1 cellular context compared by ENCODE assay signal in the genomic region with DNA sequence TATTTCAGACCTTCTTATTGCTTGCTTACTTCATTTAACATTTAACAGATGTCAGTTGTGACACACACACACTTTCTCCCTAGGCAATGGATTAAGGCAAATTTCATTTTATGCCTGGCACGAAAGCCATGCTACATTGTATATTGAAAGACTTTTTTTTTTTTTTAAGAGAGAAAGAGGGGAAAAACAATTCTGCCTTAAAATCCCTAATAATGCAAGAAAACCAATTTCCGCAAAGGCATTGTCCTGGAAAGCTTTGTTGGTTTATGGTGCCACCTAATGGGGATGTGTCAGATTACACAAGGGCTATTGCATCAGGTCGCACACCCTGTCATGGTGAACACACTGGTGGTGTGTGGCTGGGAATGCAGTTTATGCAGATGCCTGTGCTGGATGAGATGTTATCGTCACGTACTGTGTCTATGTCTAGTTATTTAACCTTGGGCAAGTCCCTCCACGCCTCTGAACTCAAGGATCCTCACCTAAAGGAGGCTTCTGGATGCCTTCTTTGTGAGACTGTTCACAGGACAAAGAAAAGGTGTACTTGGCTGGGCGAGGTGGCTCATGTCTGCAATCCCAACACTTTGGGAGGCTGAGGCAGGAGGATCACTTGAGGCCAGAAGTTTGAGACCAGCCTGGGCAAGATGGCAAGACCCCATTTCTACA.
A peak's percentile ranks its signal among the peaks of the same experiment; 100 is the strongest.
TF ChIP-seq lines count a peak whose summit lies in the region.

No MANE protein-coding gene starts in this region.

TF ChIP-seq in K562, 482 proteins besides CTCF, POLR2A, EP300 and RAD21 (continued from another document and continues in another):
- TF ChIP-seq, protein P1, sequence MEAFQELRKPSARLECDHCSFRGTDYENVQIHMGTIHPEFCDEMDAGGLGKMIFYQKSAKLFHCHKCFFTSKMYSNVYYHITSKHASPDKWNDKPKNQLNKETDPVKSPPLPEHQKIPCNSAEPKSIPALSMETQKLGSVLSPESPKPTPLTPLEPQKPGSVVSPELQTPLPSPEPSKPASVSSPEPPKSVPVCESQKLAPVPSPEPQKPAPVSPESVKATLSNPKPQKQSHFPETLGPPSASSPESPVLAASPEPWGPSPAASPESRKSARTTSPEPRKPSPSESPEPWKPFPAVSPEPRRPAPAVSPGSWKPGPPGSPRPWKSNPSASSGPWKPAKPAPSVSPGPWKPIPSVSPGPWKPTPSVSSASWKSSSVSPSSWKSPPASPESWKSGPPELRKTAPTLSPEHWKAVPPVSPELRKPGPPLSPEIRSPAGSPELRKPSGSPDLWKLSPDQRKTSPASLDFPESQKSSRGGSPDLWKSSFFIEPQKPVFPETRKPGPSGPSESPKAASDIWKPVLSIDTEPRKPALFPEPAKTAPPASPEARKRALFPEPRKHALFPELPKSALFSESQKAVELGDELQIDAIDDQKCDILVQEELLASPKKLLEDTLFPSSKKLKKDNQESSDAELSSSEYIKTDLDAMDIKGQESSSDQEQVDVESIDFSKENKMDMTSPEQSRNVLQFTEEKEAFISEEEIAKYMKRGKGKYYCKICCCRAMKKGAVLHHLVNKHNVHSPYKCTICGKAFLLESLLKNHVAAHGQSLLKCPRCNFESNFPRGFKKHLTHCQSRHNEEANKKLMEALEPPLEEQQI (IDR thresholded peaks at IDR 0.05) = peak; percentile 66
- TF ChIP-seq NBN (IDR thresholded peaks at IDR 0.05; ENCODE audit: low read depth) = peak; percentile 12; the same call in 1 of the 2 replicates
- TF ChIP-seq RFX7 (CRISPR knock-in tag; IDR thresholded peaks at IDR 0.05) = no peak
- no peak for TF ChIP-seq ZEB2 (IDR thresholded peaks at IDR 0.05)
- no peak for TF ChIP-seq ZNF354B (CRISPR knock-in tag; IDR thresholded peaks at IDR 0.05)
- no peak for TF ChIP-seq HMG20A (CRISPR knock-in tag; conservative IDR thresholded peaks at IDR 0.05)
- no peak for TF ChIP-seq ZNF124 (CRISPR knock-in tag; IDR thresholded peaks at IDR 0.05)
- no peak for TF ChIP-seq KDM4B (IDR thresholded peaks at IDR 0.05; ENCODE audit: borderline replicate concordance in 2 of 2, low read depth in 1 of 2)
- no peak for TF ChIP-seq MTA3 (IDR thresholded peaks at IDR 0.05; ENCODE audit: borderline replicate concordance)
- TF ChIP-seq ZZZ3 (IDR thresholded peaks at IDR 0.05) = no peak
- no peak for TF ChIP-seq POLR2AphosphoS5 (IDR thresholded peaks at IDR 0.05; ENCODE audit: control insufficient read depth, insufficient read depth, low read depth, low read length)
- no peak for TF ChIP-seq ZBED1 (IDR thresholded peaks at IDR 0.05)
- TF ChIP-seq, protein P2, sequence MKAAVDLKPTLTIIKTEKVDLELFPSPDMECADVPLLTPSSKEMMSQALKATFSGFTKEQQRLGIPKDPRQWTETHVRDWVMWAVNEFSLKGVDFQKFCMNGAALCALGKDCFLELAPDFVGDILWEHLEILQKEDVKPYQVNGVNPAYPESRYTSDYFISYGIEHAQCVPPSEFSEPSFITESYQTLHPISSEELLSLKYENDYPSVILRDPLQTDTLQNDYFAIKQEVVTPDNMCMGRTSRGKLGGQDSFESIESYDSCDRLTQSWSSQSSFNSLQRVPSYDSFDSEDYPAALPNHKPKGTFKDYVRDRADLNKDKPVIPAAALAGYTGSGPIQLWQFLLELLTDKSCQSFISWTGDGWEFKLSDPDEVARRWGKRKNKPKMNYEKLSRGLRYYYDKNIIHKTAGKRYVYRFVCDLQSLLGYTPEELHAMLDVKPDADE (conservative IDR thresholded peaks at IDR 0.05; ENCODE audit: control insufficient read depth, low read depth, low read length) = no peak
- no peak for TF ChIP-seq SIX5 (IDR thresholded peaks at IDR 0.05; ENCODE audit: borderline replicate concordance in 1 of 2, insufficient read depth in 1 of 2, low read depth in 1 of 2, low read length in 2 of 2)
- no peak for TF ChIP-seq ZNF584 (CRISPR knock-in tag; IDR thresholded peaks at IDR 0.05; ENCODE audit: low read depth)
- TF ChIP-seq CBFA2T3 (IDR thresholded peaks at IDR 0.05) = no peak
- TF ChIP-seq PTRF (tag; IDR thresholded peaks at IDR 0.05) = no peak
- TF ChIP-seq SAFB (IDR thresholded peaks at IDR 0.05; ENCODE audit: borderline replicate concordance, low read depth, low read length) = no peak
- no peak for TF ChIP-seq YBX1 (IDR thresholded peaks at IDR 0.05)
- no peak for TF ChIP-seq ZNF644 (tag; IDR thresholded peaks at IDR 0.05; ENCODE audit: low read depth)
- TF ChIP-seq TFAM (CRISPR knock-in tag; conservative IDR thresholded peaks at IDR 0.05) = no peak
- TF ChIP-seq RUNX1 (IDR thresholded peaks at IDR 0.05; ENCODE audit: low read depth) = no peak
- TF ChIP-seq, protein P3, sequence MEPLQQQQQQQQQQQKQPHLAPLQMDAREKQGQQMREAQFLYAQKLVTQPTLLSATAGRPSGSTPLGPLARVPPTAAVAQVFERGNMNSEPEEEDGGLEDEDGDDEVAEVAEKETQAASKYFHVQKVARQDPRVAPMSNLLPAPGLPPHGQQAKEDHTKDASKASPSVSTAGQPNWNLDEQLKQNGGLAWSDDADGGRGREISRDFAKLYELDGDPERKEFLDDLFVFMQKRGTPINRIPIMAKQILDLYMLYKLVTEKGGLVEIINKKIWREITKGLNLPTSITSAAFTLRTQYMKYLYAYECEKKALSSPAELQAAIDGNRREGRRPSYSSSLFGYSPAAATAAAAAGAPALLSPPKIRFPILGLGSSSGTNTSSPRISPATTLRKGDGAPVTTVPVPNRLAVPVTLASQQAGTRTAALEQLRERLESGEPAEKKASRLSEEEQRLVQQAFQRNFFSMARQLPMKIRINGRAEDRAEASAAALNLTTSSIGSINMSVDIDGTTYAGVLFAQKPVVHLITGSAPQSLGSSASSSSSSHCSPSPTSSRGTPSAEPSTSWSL (CRISPR knock-in tag; IDR thresholded peaks at IDR 0.05; ENCODE audit: borderline replicate concordance) = no peak
- TF ChIP-seq MTA1 (IDR thresholded peaks at IDR 0.05; ENCODE audit: borderline replicate concordance) = no peak
- TF ChIP-seq, protein P4, sequence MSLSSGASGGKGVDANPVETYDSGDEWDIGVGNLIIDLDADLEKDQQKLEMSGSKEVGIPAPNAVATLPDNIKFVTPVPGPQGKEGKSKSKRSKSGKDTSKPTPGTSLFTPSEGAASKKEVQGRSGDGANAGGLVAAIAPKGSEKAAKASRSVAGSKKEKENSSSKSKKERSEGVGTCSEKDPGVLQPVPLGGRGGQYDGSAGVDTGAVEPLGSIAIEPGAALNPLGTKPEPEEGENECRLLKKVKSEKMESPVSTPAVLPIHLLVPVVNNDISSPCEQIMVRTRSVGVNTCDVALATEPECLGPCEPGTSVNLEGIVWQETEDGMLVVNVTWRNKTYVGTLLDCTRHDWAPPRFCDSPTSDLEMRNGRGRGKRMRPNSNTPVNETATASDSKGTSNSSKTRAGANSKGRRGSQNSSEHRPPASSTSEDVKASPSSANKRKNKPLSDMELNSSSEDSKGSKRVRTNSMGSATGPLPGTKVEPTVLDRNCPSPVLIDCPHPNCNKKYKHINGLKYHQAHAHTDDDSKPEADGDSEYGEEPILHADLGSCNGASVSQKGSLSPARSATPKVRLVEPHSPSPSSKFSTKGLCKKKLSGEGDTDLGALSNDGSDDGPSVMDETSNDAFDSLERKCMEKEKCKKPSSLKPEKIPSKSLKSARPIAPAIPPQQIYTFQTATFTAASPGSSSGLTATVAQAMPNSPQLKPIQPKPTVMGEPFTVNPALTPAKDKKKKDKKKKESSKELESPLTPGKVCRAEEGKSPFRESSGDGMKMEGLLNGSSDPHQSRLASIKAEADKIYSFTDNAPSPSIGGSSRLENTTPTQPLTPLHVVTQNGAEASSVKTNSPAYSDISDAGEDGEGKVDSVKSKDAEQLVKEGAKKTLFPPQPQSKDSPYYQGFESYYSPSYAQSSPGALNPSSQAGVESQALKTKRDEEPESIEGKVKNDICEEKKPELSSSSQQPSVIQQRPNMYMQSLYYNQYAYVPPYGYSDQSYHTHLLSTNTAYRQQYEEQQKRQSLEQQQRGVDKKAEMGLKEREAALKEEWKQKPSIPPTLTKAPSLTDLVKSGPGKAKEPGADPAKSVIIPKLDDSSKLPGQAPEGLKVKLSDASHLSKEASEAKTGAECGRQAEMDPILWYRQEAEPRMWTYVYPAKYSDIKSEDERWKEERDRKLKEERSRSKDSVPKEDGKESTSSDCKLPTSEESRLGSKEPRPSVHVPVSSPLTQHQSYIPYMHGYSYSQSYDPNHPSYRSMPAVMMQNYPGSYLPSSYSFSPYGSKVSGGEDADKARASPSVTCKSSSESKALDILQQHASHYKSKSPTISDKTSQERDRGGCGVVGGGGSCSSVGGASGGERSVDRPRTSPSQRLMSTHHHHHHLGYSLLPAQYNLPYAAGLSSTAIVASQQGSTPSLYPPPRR (CRISPR knock-in tag; IDR thresholded peaks at IDR 0.05; ENCODE audit: borderline replicate concordance) = no peak
- TF ChIP-seq, protein P5, sequence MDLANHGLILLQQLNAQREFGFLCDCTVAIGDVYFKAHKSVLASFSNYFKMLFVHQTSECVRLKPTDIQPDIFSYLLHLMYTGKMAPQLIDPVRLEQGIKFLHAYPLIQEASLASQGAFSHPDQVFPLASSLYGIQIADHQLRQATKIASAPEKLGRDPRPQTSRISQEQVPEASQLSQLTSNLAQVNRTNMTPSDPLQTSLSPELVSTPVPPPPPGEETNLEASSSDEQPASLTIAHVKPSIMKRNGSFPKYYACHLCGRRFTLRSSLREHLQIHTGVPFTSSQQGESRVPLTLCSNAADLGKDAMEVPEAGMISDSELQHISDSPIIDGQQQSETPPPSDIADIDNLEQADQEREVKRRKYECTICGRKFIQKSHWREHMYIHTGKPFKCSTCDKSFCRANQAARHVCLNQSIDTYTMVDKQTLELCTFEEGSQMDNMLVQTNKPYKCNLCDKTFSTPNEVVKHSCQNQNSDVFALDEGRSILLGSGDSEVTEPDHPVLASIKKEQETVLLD (IDR thresholded peaks at IDR 0.05) = no peak
- no peak for TF ChIP-seq ZC3H8 (IDR thresholded peaks at IDR 0.05)
- no peak for TF ChIP-seq SREBF2 (CRISPR knock-in tag; IDR thresholded peaks at IDR 0.05)
- TF ChIP-seq ZKSCAN1 (IDR thresholded peaks at IDR 0.05; ENCODE audit: low read depth, low read length) = no peak
- TF ChIP-seq ZNF134 (CRISPR knock-in tag; conservative IDR thresholded peaks at IDR 0.05) = no peak
- TF ChIP-seq FOXJ2 (tag; IDR thresholded peaks at IDR 0.05) = no peak
- peak; percentile 69 for TF ChIP-seq SOX6 (IDR thresholded peaks at IDR 0.05)
- TF ChIP-seq GATAD2A (IDR thresholded peaks at IDR 0.05) = no peak
- TF ChIP-seq ATF1 (CRISPR knock-in tag; IDR thresholded peaks at IDR 0.05) = no peak
- peak; percentile 63 for TF ChIP-seq ATF1 (tag; IDR thresholded peaks at IDR 0.05)
- TF ChIP-seq ESRRB (CRISPR knock-in tag; IDR thresholded peaks at IDR 0.05; ENCODE audit: borderline replicate concordance) = no peak
- TF ChIP-seq HDAC6 (IDR thresholded peaks at IDR 0.05; ENCODE audit: low read depth, low read length) = no peak
- peak; percentile 98 for TF ChIP-seq CEBPB (tag; IDR thresholded peaks at IDR 0.05)
- TF ChIP-seq ZFP30 (CRISPR knock-in tag; IDR thresholded peaks at IDR 0.05; ENCODE audit: borderline replicate concordance) = no peak
- no peak for TF ChIP-seq SPI1 (IDR thresholded peaks at IDR 0.05; ENCODE audit: borderline replicate concordance, low read depth, low read length)
- TF ChIP-seq POLR3G (IDR thresholded peaks at IDR 0.05; ENCODE audit: extremely low read depth, insufficient read length, insufficient replicate concordance) = no peak
- no peak for TF ChIP-seq SETDB1 (IDR thresholded peaks at IDR 0.05; ENCODE audit: low read length)
- no peak; a peak in 1 of 4 replicates for TF ChIP-seq FOXK2 (conservative IDR thresholded peaks at IDR 0.05 in 1 of 2, IDR thresholded peaks at IDR 0.05 in 1 of 2; ENCODE audit: low read depth in 2 of 2)
- TF ChIP-seq, protein P6, sequence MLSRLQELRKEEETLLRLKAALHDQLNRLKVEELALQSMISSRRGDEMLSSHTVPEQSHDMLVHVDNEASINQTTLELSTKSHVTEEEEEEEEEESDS (CRISPR knock-in tag; IDR thresholded peaks at IDR 0.05) = no peak
- no peak for TF ChIP-seq MXI1 (IDR thresholded peaks at IDR 0.05; ENCODE audit: low read depth, low read length)
- no peak for TF ChIP-seq XRCC4 (IDR thresholded peaks at IDR 0.05; ENCODE audit: extremely low read depth, insufficient read depth, insufficient read length)
- TF ChIP-seq BRD4 (IDR thresholded peaks at IDR 0.05) = no peak
- TF ChIP-seq ARHGAP35 (IDR thresholded peaks at IDR 0.05; ENCODE audit: partially characterized antibody) = no peak
- TF ChIP-seq FUS (optimal IDR thresholded peaks at IDR 0.05; ENCODE audit: low read depth, low read length) = no peak
- TF ChIP-seq CBFB (CRISPR knock-in tag; IDR thresholded peaks at IDR 0.05) = no peak
- TF ChIP-seq PHTF2 (CRISPR knock-in tag; IDR thresholded peaks at IDR 0.05) = no peak
- TF ChIP-seq POLR2G (IDR thresholded peaks at IDR 0.05; ENCODE audit: low read depth, low read length) = no peak
- no peak for TF ChIP-seq TCF7L2 (IDR thresholded peaks at IDR 0.05; ENCODE audit: low read depth, low read length)
- TF ChIP-seq SMC3 (conservative IDR thresholded peaks at IDR 0.05; ENCODE audit: insufficient read depth, low read depth, low read length) = peak; percentile 91
- TF ChIP-seq SMARCE1 (IDR thresholded peaks at IDR 0.05) = no peak
- no peak for TF ChIP-seq U2AF1 (optimal IDR thresholded peaks at IDR 0.05; ENCODE audit: low read depth, low read length)
- TF ChIP-seq SMAD3 (CRISPR knock-in tag; conservative IDR thresholded peaks at IDR 0.05) = no peak
- TF ChIP-seq SP2 (IDR thresholded peaks at IDR 0.05; ENCODE audit: extremely low read depth, low read depth, low read length, poor library complexity, severe bottlenecking) = no peak
- no peak for TF ChIP-seq HOXB6 (CRISPR knock-in tag; IDR thresholded peaks at IDR 0.05; ENCODE audit: borderline replicate concordance)
- no peak for TF ChIP-seq ETV6 (IDR thresholded peaks at IDR 0.05; ENCODE audit: borderline replicate concordance in 1 of 2, low read depth in 2 of 2, low read length in 1 of 2)
- TF ChIP-seq ETV6 (CRISPR knock-in tag; IDR thresholded peaks at IDR 0.05; ENCODE audit: borderline replicate concordance) = no peak
- TF ChIP-seq ZNF232 (CRISPR knock-in tag; IDR thresholded peaks at IDR 0.05) = no peak
- peak in 1 of 2 experiments; percentile 61; a peak in 2 of 4 replicates for TF ChIP-seq TRIM24 (IDR thresholded peaks at IDR 0.05)
- TF ChIP-seq BRCA1 (IDR thresholded peaks at IDR 0.05) = no peak
- no peak for TF ChIP-seq BRCA1 (CRISPR knock-in tag; IDR thresholded peaks at IDR 0.05)
- no peak for TF ChIP-seq ZNF140 (CRISPR knock-in tag; IDR thresholded peaks at IDR 0.05)
- peak; percentile 89 for TF ChIP-seq ZSCAN32 (CRISPR knock-in tag; IDR thresholded peaks at IDR 0.05)
- no peak for TF ChIP-seq MCM5 (IDR thresholded peaks at IDR 0.05; ENCODE audit: low read depth)
- TF ChIP-seq ZNF785 (CRISPR knock-in tag; IDR thresholded peaks at IDR 0.05) = no peak
- no peak for TF ChIP-seq XRCC5 (IDR thresholded peaks at IDR 0.05; ENCODE audit: low read depth, low read length)
- 0 out of 2 replicates have a peak, but pooled peaks have one; percentile 64 for TF ChIP-seq NFRKB (IDR thresholded peaks at IDR 0.05; ENCODE audit: low read depth)
- TF ChIP-seq, protein P7, sequence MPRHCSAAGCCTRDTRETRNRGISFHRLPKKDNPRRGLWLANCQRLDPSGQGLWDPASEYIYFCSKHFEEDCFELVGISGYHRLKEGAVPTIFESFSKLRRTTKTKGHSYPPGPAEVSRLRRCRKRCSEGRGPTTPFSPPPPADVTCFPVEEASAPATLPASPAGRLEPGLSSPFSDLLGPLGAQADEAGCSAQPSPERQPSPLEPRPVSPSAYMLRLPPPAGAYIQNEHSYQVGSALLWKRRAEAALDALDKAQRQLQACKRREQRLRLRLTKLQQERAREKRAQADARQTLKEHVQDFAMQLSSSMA (CRISPR knock-in tag; IDR thresholded peaks at IDR 0.05) = no peak
